Comparison of ENCODE assay signal across 13 cellular contexts in the genomic region with DNA sequence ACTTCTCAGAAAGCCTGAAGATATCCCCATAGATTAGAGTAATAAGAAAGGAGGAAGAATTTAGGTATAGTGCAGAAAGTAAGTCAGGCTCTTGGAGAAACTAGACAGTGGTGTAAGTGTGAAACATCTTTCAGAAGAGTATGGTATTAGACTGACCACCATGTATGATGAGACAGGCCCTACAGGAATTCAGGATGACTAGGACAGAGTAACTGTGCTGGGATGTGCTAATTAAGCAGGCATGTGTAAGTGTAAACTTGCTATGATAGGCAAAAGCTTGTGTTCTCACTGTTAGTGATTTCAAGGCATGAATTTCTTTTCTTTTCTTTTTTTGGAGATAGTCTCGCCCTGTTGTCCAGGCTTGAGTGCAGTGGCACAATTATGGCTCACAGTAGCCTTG.
DNase-seq lines count a peak whose midpoint lies in the region; ATAC-seq and TF ChIP-seq lines count a peak whose summit lies in the region.
"Had no signal": no experiment of that assay in that cellular context is flagged by ENCODE, and none has a peak within 500 bp of the region (broad histone marks: within the 10 kb centered on the region; RNA-seq: fewer than 3 reads in every experiment).

No MANE protein-coding gene starts in this region.

- no peaks in the 10 kb centered on the region for H3K27me3 Mint-ChIP-seq in central memory CD8-positive, alpha-beta T cell
- H3K27me3 Mint-ChIP-seq in activated T-helper 1 cell treated with anti-CD3 and anti-CD28 coated beads, Interleukin-12 subunit alpha, Interleukin-12 subunit beta, Interleukin-2, Interleukin-4 antibody, amounts not matched to agents 30 ng/mL and 10 ng/mL and 1 ng/mL, durations not matched to agents 14 hours and 24 hours and 36 hours (ENCODE audit: insufficient read depth) = no peaks in the 10 kb centered on the region
- H3K27me3 Mint-ChIP-seq: naive B cell had no signal

- H3K27ac ChIP-seq in HEK293 (ENCODE audit: extremely low read depth, low read depth, low read length) (no peak overlapping the region), mesodermal cell (ENCODE audit: low read depth, low read length, severe bottlenecking) (peak overlapping the region; percentile 57)
- H3K27ac ChIP-seq: C4-2B, uterus had no signal

- H3K4me3 Mint-ChIP-seq in central memory CD8-positive, alpha-beta T cell = no peak overlapping the region
- no peak overlapping the region for H3K4me3 Mint-ChIP-seq in activated T-helper 1 cell treated with anti-CD3 and anti-CD28 coated beads, Interleukin-12 subunit alpha, Interleukin-12 subunit beta, Interleukin-2, Interleukin-4 antibody, amounts not matched to agents 30 ng/mL and 10 ng/mL and 1 ng/mL, durations not matched to agents 14 hours and 24 hours and 36 hours
- H3K4me3 Mint-ChIP-seq: naive B cell had no signal

- H3K27ac Mint-ChIP-seq in central memory CD8-positive, alpha-beta T cell (ENCODE audit: low read depth) = peak overlapping the region; percentile 44
- no peak overlapping the region for H3K27ac Mint-ChIP-seq in activated T-helper 1 cell treated with anti-CD3 and anti-CD28 coated beads, Interleukin-12 subunit alpha, Interleukin-12 subunit beta, Interleukin-2, Interleukin-4 antibody, amounts not matched to agents 30 ng/mL and 10 ng/mL and 1 ng/mL, durations not matched to agents 14 hours and 24 hours and 36 hours

- peaks cover 20% of the 10 kb centered on the region for H3K4me1 Mint-ChIP-seq in central memory CD8-positive, alpha-beta T cell
- peaks cover 17% of the 10 kb centered on the region for H3K4me1 Mint-ChIP-seq in activated T-helper 1 cell treated with anti-CD3 and anti-CD28 coated beads, Interleukin-12 subunit alpha, Interleukin-12 subunit beta, Interleukin-2, Interleukin-4 antibody, amounts not matched to agents 30 ng/mL and 10 ng/mL and 1 ng/mL, durations not matched to agents 14 hours and 24 hours and 36 hours (ENCODE audit: low read depth)

- H3K36me3 ChIP-seq in HEK293 (ENCODE audit: control insufficient read depth in 2 of 2, insufficient read depth in 1 of 2, low read length in 2 of 2) = peaks cover 22 to 32% of the 10 kb centered on the region in 2 experiments
- H3K36me3 ChIP-seq in mesodermal cell (ENCODE audit: control insufficient read depth, insufficient read depth, low read length) = peaks cover 45% of the 10 kb centered on the region
- H3K36me3 ChIP-seq in mucosa of descending colon (ENCODE audit: low read depth) = no peaks in the 10 kb centered on the region
- H3K36me3 ChIP-seq: uterus had no signal

- WGBS in mesodermal cell (ENCODE audit: insufficient coverage in 2 of 2), 2 experiments = 88% methylated on average over 1 of the region's 1 CpG; no CpG with 5 or more reads in 1 of the 2 experiments

- H3K4me1 ChIP-seq in HEK293 (ENCODE audit: control insufficient read depth, insufficient read depth, low read length) (peaks cover 20% of the 10 kb centered on the region), mesodermal cell (ENCODE audit: control insufficient read depth, insufficient read depth, low read length, poor library complexity, severe bottlenecking) (peaks cover 19% of the 10 kb centered on the region), mucosa of descending colon (ENCODE audit: low read depth) (peaks cover 5% of the 10 kb centered on the region)
- H3K4me1 ChIP-seq: uterus had no signal

- peak; percentile 86 for DNase-seq in AG10803 (ENCODE audit: low read depth)
- DNase-seq in central memory CD8-positive, alpha-beta T cell (ENCODE audit: low spot score in 2 of 2) = no peak
- no peak for DNase-seq in DMS 273 treated with DMSO at 0.1 percent for 48 hours (lab: John Stamatoyannopoulos, UW)
- DNase-seq in NCI-H82 (lab: John Stamatoyannopoulos, UW) = no peak
- DNase-seq in mucosa of descending colon = no peak
- no peak for DNase-seq in activated T-helper 1 cell treated with anti-CD3 and anti-CD28 coated beads, Interleukin-12 subunit alpha, Interleukin-12 subunit beta, Interleukin-2, Interleukin-4 antibody, amounts not matched to agents 30 ng/mL and 10 ng/mL and 1 ng/mL, durations not matched to agents 14 hours and 24 hours and 36 hours (ENCODE audit: low spot score)
- DNase-seq: naive B cell, NCI-H187 treated with DMSO at 0.1 percent for 48 hours, uterus had no signal

- H3K36me3 Mint-ChIP-seq in central memory CD8-positive, alpha-beta T cell (ENCODE audit: insufficient read depth) = peaks cover 38% of the 10 kb centered on the region
- H3K36me3 Mint-ChIP-seq in activated T-helper 1 cell treated with anti-CD3 and anti-CD28 coated beads, Interleukin-12 subunit alpha, Interleukin-12 subunit beta, Interleukin-2, Interleukin-4 antibody, amounts not matched to agents 30 ng/mL and 10 ng/mL and 1 ng/mL, durations not matched to agents 14 hours and 24 hours and 36 hours (ENCODE audit: low read depth) = peaks cover 24% of the 10 kb centered on the region

- no peaks in the 10 kb centered on the region for H3K9me3 Mint-ChIP-seq in central memory CD8-positive, alpha-beta T cell
- no peaks in the 10 kb centered on the region for H3K9me3 Mint-ChIP-seq in activated T-helper 1 cell treated with anti-CD3 and anti-CD28 coated beads, Interleukin-12 subunit alpha, Interleukin-12 subunit beta, Interleukin-2, Interleukin-4 antibody, amounts not matched to agents 30 ng/mL and 10 ng/mL and 1 ng/mL, durations not matched to agents 14 hours and 24 hours and 36 hours
- H3K9me3 Mint-ChIP-seq: activated naive CD4-positive, alpha-beta T cell treated with anti-CD3 and anti-CD28 coated beads, Interleukin-2, amount 50 U/mL, for 72 hours; naive B cell had no signal

- TF ChIP-seq CTCF in AG10803 (conservative IDR thresholded peaks at IDR 0.05; ENCODE audit: low read length) (no peak), HEK293 (tag by site-specific recombination; IDR thresholded peaks at IDR 0.05) (no peak), mucosa of descending colon (IDR thresholded peaks at IDR 0.05) (no peak)

- POLR2A ChIA-PET in HEK293 (lab: Yijun Ruan, JAX) = interaction anchor here (0.6 kb wide), 1 partner anchor 24 kb away, joined by 3 read pairs; no protein-coding TSS in a partner anchor

- no peaks in the 10 kb centered on the region for H3K9me3 ChIP-seq in HEK293 (ENCODE audit: control insufficient read depth, insufficient read depth, low read depth, low read length)
- H3K9me3 ChIP-seq in mesodermal cell (ENCODE audit: control insufficient read depth, low read length) = no peaks in the 10 kb centered on the region
- H3K9me3 ChIP-seq in mucosa of descending colon = no peaks in the 10 kb centered on the region
- H3K9me3 ChIP-seq: uterus had no signal

- CTCF ChIA-PET in HEK293 (lab: Yijun Ruan, JAX) = interaction anchor here (0.7 kb wide), 1 partner anchor 36 kb away, joined by 3 read pairs; no protein-coding TSS in a partner anchor

- intact Hi-C loops in mucosa of descending colon (cut with DNase I, micrococcal nuclease) = no loop called here
- intact Hi-C loops in activated T-helper 1 cell treated with anti-CD3 and anti-CD28 coated beads, Interleukin-12 subunit alpha, Interleukin-12 subunit beta, Interleukin-2, Interleukin-4 antibody, amounts not matched to agents 30 ng/mL and 10 ng/mL and 1 ng/mL, durations not matched to agents 14 hours and 24 hours and 36 hours (cut with micrococcal nuclease) = no loop called here

- H3K4me3 ChIP-seq in AG10803 (ENCODE audit: low read length) = no peak overlapping the region
- no peak overlapping the region for H3K4me3 ChIP-seq in HEK293 (ENCODE audit: low read depth, low read length)
- H3K4me3 ChIP-seq in mesodermal cell (ENCODE audit: extremely low read depth, insufficient read depth, low read length, poor library complexity, severe bottlenecking) = no peak overlapping the region
- H3K4me3 ChIP-seq in mucosa of descending colon = no peak overlapping the region
- H3K4me3 ChIP-seq: uterus had no signal

- no peak for ATAC-seq in central memory CD8-positive, alpha-beta T cell (replicated peaks; ENCODE audit: extremely low read depth, poor library complexity, severe bottlenecking)
- no peak for ATAC-seq in mucosa of descending colon

TF ChIP-seq in HEK293, 187 proteins besides CTCF, POLR2A, EP300 and RAD21:
- TF ChIP-seq PRDM1 (tag by site-specific recombination; IDR thresholded peaks at IDR 0.05) = peak; percentile 88
- TF ChIP-seq SP3 (tag by site-specific recombination; IDR thresholded peaks at IDR 0.05) = no peak
TF ChIP-seq in HEK293: peak in this region for 1.
